Comparison of ENCODE assay signal across 1 cellular context in genomic region chr19:16111909-16112752, GRCh38.
TF ChIP-seq lines count a peak whose summit lies in the region.

No MANE protein-coding gene starts in this region.

TF ChIP-seq in HepG2, 621 proteins besides CTCF, POLR2A, EP300 and RAD21 (continued from another document):
- TF ChIP-seq MAX (IDR thresholded peaks at IDR 0.05) (0 out of 2 replicates have a peak, but pooled peaks have one; percentile 38), ZNF780A (CRISPR knock-in tag; IDR thresholded peaks at IDR 0.05) (no peak), PRDM10 (CRISPR knock-in tag; IDR thresholded peaks at IDR 0.05; ENCODE audit: low read depth) (no peak), ZBTB39 (CRISPR knock-in tag; IDR thresholded peaks at IDR 0.05) (no peak), ARID4A (CRISPR knock-in tag; IDR thresholded peaks at IDR 0.05; ENCODE audit: borderline replicate concordance) (peak; percentile 67), ZFP91 (CRISPR knock-in tag; IDR thresholded peaks at IDR 0.05; ENCODE audit: borderline replicate concordance) (peak; percentile 6; the same call in 1 of the 2 replicates), ZNF225 (CRISPR knock-in tag; IDR thresholded peaks at IDR 0.05) (no peak), ZNF792 (CRISPR knock-in tag; IDR thresholded peaks at IDR 0.05) (no peak), NCOA2 (CRISPR knock-in tag; IDR thresholded peaks at IDR 0.05) (no peak), SMARCC2 (IDR thresholded peaks at IDR 0.05) (no peak), STAG1 (CRISPR knock-in tag; IDR thresholded peaks at IDR 0.05) (no peak), ZNF749 (CRISPR knock-in tag; IDR thresholded peaks at IDR 0.05; ENCODE audit: borderline replicate concordance) (no peak), DNMT3B (CRISPR knock-in tag; conservative IDR thresholded peaks at IDR 0.05) (no peak), GABPB1 (CRISPR knock-in tag; IDR thresholded peaks at IDR 0.05) (no peak), ZNF296 (CRISPR knock-in tag; conservative IDR thresholded peaks at IDR 0.05) (no peak), ZNF512 (CRISPR knock-in tag; IDR thresholded peaks at IDR 0.05) (no peak), GTF3A (CRISPR knock-in tag; conservative IDR thresholded peaks at IDR 0.05) (no peak), ZNF484 (CRISPR knock-in tag; IDR thresholded peaks at IDR 0.05; ENCODE audit: borderline replicate concordance, low read depth) (no peak), ZC3H4 (CRISPR knock-in tag; IDR thresholded peaks at IDR 0.05; ENCODE audit: borderline replicate concordance) (no peak), AHDC1 (CRISPR knock-in tag; IDR thresholded peaks at IDR 0.05; ENCODE audit: borderline replicate concordance) (no peak), ZNF343 (CRISPR knock-in tag; IDR thresholded peaks at IDR 0.05) (no peak)
